In the genomic region with DNA sequence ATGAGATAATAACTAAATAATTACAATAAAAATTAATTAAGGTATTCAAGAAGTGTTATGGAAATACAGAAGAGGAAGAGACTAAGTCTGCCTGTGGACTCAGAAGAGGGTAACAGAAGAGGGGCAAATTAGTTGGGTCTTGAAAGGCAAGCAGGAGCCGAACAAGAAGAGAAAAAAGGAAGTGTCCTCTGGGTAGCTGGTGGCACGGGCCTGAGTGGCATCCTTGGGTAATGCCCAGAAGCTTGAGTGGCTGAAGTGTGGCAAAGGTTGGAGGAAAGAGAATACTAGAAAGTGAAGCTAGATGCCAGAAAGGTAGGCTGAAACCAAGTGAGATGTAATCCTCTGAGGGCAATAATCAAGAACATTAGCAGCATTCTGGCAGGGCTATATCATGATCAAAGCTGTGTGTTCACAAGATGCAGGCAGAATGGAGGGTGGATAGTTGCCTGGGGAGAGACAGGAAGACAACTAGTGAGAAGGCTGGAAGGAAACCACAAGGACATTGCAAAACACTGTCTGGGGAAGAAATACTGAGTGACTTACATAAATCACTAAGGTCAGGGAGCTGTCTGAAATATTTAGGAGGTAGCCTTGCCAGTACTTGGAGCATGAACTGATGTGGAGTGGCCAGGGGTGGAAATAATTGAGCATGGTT, we compare ENCODE assay signal across 11 cellular contexts. TPM values are rescaled to one million over a fixed set of nuclear protein-coding genes. Genes with fewer than 3 reads are reported as not detected.
DNase-seq lines count a peak whose midpoint lies in the region; ATAC-seq, FAIRE-seq and TF ChIP-seq lines count a peak whose summit lies in the region.
"Had no signal": no experiment of that assay in that cellular context is flagged by ENCODE, and none has a peak within 500 bp of the region (broad histone marks: within the 10 kb centered on the region; RNA-seq: fewer than 3 reads in every experiment).

No MANE protein-coding gene starts in this region.

- WGBS in mammary epithelial cell (ENCODE audit: low coverage, missing lambda C conversion rate): 53% methylated on average over 2 of the region's 2 CpGs
- 57 to 87% (median 58%) methylated on average over 2 of the region's 2 CpGs for WGBS in psoas muscle, 3 donors

- H3K27me3 ChIP-seq in mammary epithelial cell (ENCODE audit: insufficient read depth, low read length) (no peaks in the 10 kb centered on the region), psoas muscle (ENCODE audit: insufficient read depth in 3 of 3, low read length in 2 of 3) (no peaks in the 10 kb centered on the region)
- H3K27me3 ChIP-seq: cardiac muscle cell, stomach had no signal

- intact Hi-C loops in mammary epithelial cell (cut with micrococcal nuclease) (no loop called here), psoas muscle (cut with DNase I) (no loop called here)

- H3K4me3 ChIP-seq in mammary epithelial cell (replicated peaks in 1 of 3; ENCODE audit: insufficient read depth in 1 of 3, low read depth in 2 of 3, low read length in 3 of 3) (no peak overlapping the region), psoas muscle (no peak overlapping the region)
- H3K4me3 ChIP-seq: cardiac muscle cell, stomach had no signal

- in situ Hi-C loops in mammary epithelial cell (cut with MboI; ENCODE audit: low sequenced_read_pairs in 2 of 2): no loop called here

- no peaks in the 10 kb centered on the region for H3K79me2 ChIP-seq in mammary epithelial cell (ENCODE audit: insufficient read depth, low read length)

- TF ChIP-seq CTCF in mammary epithelial cell (conservative IDR thresholded peaks at IDR 0.05 in 1 of 2, IDR thresholded peaks at IDR 0.05 in 1 of 2; ENCODE audit: extremely low read depth in 1 of 2, insufficient read depth in 1 of 2, low read depth in 1 of 2, low read length in 2 of 2) (no peak), psoas muscle (IDR thresholded peaks at IDR 0.05) (no peak)

- peak; percentile 76 for FAIRE-seq in GM12891 (lab: Jason Lieb, UNC)

- no peak overlapping the region for H3K4me2 ChIP-seq in mammary epithelial cell (ENCODE audit: insufficient read depth, low read depth, low read length)

- H3K36me3 ChIP-seq in mammary epithelial cell (ENCODE audit: insufficient read depth, low read length) (no peaks in the 10 kb centered on the region), psoas muscle (ENCODE audit: insufficient read depth in 1 of 2, low read depth in 1 of 2) (no peaks in the 10 kb centered on the region)
- H3K36me3 ChIP-seq: cardiac muscle cell, stomach had no signal

- H3K9ac ChIP-seq in mammary epithelial cell (ENCODE audit: insufficient read depth, low read length): no peak overlapping the region

- H3K27ac ChIP-seq in mammary epithelial cell (ENCODE audit: insufficient read depth, low read depth, low read length) (no peak overlapping the region), psoas muscle (no peak overlapping the region)
- H3K27ac ChIP-seq: cardiac muscle cell, stomach had no signal

- dilution Hi-C loops in mammary epithelial cell (cut with HindIII; ENCODE audit: low sequenced_read_pairs): no loop called here

- H3K4me1 ChIP-seq in mammary epithelial cell (ENCODE audit: insufficient read depth, low read length) (peaks cover 9% of the 10 kb centered on the region), psoas muscle (no peaks in the 10 kb centered on the region)

- H3K9me3 ChIP-seq in mammary epithelial cell (replicated peaks; ENCODE audit: insufficient read depth, low read length) (no peaks in the 10 kb centered on the region), psoas muscle (no peaks in the 10 kb centered on the region)
- H3K9me3 ChIP-seq: stomach had no signal

- DNase-seq in GM12891 (ENCODE audit: insufficient read length, low spot score) (no peak), NCI-H226 (peak; percentile 85), mammary epithelial cell (peak; percentile 71), psoas muscle (no peak), ecto neural progenitor cell (ENCODE audit: low spot score) (no peak)
- DNase-seq in stimulated activated CD4-positive, alpha-beta T cell treated with anti-CD3 and anti-CD28 coated beads, Interleukin-4, amount 100 ng/mL, for 24 hours: no peak
- DNase-seq: NCI-H774, stomach had no signal

- peak overlapping the region; percentile 56 for H2AFZ ChIP-seq in mammary epithelial cell (ENCODE audit: low read depth, low read length)

- ATAC-seq in psoas muscle (peak in 3 of 4 donors; percentile 30 to 54 (median 47)), HG02970 (IDR thresholded peaks at IDR 0.05; ENCODE audit: low FRiP score, unreplicated experiment) (no peak), HG03342 (IDR thresholded peaks at IDR 0.05; ENCODE audit: unreplicated experiment) (no peak)

- BruUV-seq in mammary epithelial cell (replicated peaks; lab: Mats Ljungman, UMichigan): no TSS peak

- CTCF ChIA-PET in mammary epithelial cell (lab: Charles Lee; ENCODE audit: low non-redundant PET): no interaction called here

- TF ChIP-seq POLR2A in GM12891 (IDR thresholded peaks at IDR 0.05; ENCODE audit: low read depth, low read length): no peak

- no peaks in the 10 kb centered on the region for H4K20me1 ChIP-seq in mammary epithelial cell (ENCODE audit: insufficient read depth, low read length)

TF ChIP-seq in GM12891, 5 proteins besides CTCF, POLR2A, EP300 and RAD21:
- TF ChIP-seq POLR2AphosphoS5 (IDR thresholded peaks at IDR 0.05; ENCODE audit: low read depth, low read length) (no peak), TAF1 (IDR thresholded peaks at IDR 0.05; ENCODE audit: low read depth, low read length) (no peak), SPI1 (IDR thresholded peaks at IDR 0.05; ENCODE audit: low read depth, low read length) (peak; percentile 62), PAX5 (IDR thresholded peaks at IDR 0.05; ENCODE audit: insufficient read depth, low read length, severe bottlenecking) (no peak)

RNA-seq across cellular contexts. Expression of gene DOCK10, which starts 16.2 kb away (rescaled TPM):
- 43.7 TPM for polyA plus RNA-seq in GM12891 (2012; ENCODE audit: low read depth, missing spikeins)
- 1 to 10 TPM in 1 of 2 donors, under 1 TPM in 1; 0.50 to 5.1 TPM for total RNA-seq in mammary epithelial cell
- polyA plus RNA-seq in mammary epithelial cell: 5.1 TPM
- 32.4 TPM for polyA minus RNA-seq in mammary epithelial cell
- total RNA-seq in psoas muscle: 1 to 10 TPM in 3 of 4 donors, under 1 TPM in 1; 0.54 to 4.4 (median 2.7) TPM
- 1 to 10 TPM in 1 of 3 donors, under 1 TPM in 2; 0.17 to 1.0 (median 0.32) TPM for polyA plus RNA-seq in psoas muscle
- total RNA-seq: cardiac muscle cell had no signal
- polyA plus RNA-seq: cardiac muscle cell had no signal

Comparison
In these comparisons a context has a peak if more than half of its experiments do, and no peak if none do; other contexts are left out.
1. DNase-seq: peak in NCI-H226 (single experiment) and mammary epithelial cell (single experiment); none in GM12891 (single experiment), psoas muscle (0 of 2), ecto neural progenitor cell (single experiment) and stimulated activated CD4-positive, alpha-beta T cell treated with anti-CD3 and anti-CD28 coated beads, Interleukin-4, amount 100 ng/mL, for 24 hours (single experiment).
2. ATAC-seq: peak in psoas muscle (3 of 4); none in HG02970 (single experiment) and HG03342 (single experiment).